ENCODE assay signal across 16 cellular contexts in the genomic region with DNA sequence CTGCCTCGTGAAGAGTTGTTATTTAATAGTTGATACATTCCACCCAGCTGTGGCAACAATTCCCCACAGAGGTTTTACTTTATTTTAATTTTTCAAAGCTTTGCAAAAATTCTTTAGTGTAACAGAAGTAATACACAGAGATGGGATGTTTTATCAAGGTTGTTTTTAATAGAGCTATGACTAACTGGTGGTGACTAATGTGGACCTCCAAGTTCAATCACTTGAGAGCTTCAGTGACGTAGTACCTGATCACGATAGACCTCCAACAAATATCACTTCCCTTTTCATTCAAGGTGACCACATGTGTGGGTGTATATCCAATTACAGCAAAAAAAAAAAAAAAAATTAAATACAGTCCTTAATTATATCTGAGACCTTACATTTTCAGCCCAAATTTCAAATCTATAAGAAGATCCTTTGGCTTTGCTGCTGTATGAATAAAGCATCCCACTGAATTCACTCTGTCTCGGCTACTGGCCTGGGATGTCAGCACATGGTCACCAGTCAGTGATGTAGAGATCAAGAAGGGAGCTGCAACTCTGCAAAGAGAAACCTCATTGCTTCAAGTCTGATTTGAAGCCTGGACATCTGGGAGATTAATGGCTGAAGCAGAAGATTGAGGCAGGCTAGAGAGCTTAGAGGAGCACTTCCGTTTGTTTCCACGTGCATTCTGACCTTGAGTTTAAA.
DNase-seq lines count a peak whose midpoint lies in the region; ATAC-seq and TF ChIP-seq lines count a peak whose summit lies in the region.
"Had no signal": no experiment of that assay in that cellular context is flagged by ENCODE, and none has a peak within 500 bp of the region (broad histone marks: within the 10 kb centered on the region; RNA-seq: fewer than 3 reads in every experiment).

No MANE protein-coding gene starts in this region.

- peak; percentile 8 for DNase-seq in NCI-H82 (lab: John Stamatoyannopoulos, UW)
- no peak for DNase-seq in NCI-H82 treated with DMSO at 0.1 percent for 48 hours (lab: John Stamatoyannopoulos, UW; ENCODE audit: unreplicated experiment)
- peak; percentile 89 for DNase-seq in brain microvascular endothelial cell
- no peak for DNase-seq in stimulated activated naive B cell treated with anti-CD40 and anti-IgM and Interleukin-4, amounts not matched to agents 10 μg/mL and 1 μg/mL and 100 μg/mL, for 72 hours
- no peak for DNase-seq in NCI-H2107 treated with DMSO at 0.1 percent for 48 hours (lab: John Stamatoyannopoulos, UW; ENCODE audit: unreplicated experiment)
- DNase-seq in NK-92 (lab: John Stamatoyannopoulos, UW; ENCODE audit: unreplicated experiment) = no peak
- no peak for DNase-seq in glutamatergic neuron
- DNase-seq: 8988T; activated CD8-positive, alpha-beta memory T cell treated with anti-CD3 and anti-CD28 coated beads, Interleukin-2, amount 50 U/mL, for 48 hours; amygdala; DND-41; immature natural killer cell; NCI-H2107; PC-9; T-helper 9 cell had no signal

- in situ Hi-C loops in brain microvascular endothelial cell (cut with HindIII; ENCODE audit: low pct_ligation_motif_present, low sequenced_read_pairs) = no loop called here

- peaks cover 16 to 18% of the 10 kb centered on the region in 2 donors for H3K27me3 Mint-ChIP-seq in stimulated activated naive B cell treated with anti-CD40 and anti-IgM and Interleukin-4, amounts not matched to agents 10 μg/mL and 1 μg/mL and 100 μg/mL, for 72 hours
- H3K27me3 Mint-ChIP-seq in glutamatergic neuron (ENCODE audit: unreplicated experiment) = peaks cover 2% of the 10 kb centered on the region

- no peak overlapping the region for H3K27ac Mint-ChIP-seq in stimulated activated naive B cell treated with anti-CD40 and anti-IgM and Interleukin-4, amounts not matched to agents 10 μg/mL and 1 μg/mL and 100 μg/mL, for 72 hours
- H3K27ac Mint-ChIP-seq in glutamatergic neuron (ENCODE audit: unreplicated experiment) = no peak overlapping the region
- H3K27ac Mint-ChIP-seq: immature natural killer cell had no signal

- H3K27me3 ChIP-seq in brain microvascular endothelial cell (replicated peaks) = no peaks in the 10 kb centered on the region

- no peaks in the 10 kb centered on the region for H3K36me3 Mint-ChIP-seq in stimulated activated naive B cell treated with anti-CD40 and anti-IgM and Interleukin-4, amounts not matched to agents 10 μg/mL and 1 μg/mL and 100 μg/mL, for 72 hours
- H3K36me3 Mint-ChIP-seq in glutamatergic neuron (ENCODE audit: unreplicated experiment) = no peaks in the 10 kb centered on the region
- H3K36me3 Mint-ChIP-seq: immature natural killer cell had no signal

- H3K27ac ChIP-seq in brain microvascular endothelial cell = peak overlapping the region; percentile 23
- H3K27ac ChIP-seq: PC-9 had no signal

- H3K9me3 Mint-ChIP-seq in stimulated activated naive B cell treated with anti-CD40 and anti-IgM and Interleukin-4, amounts not matched to agents 10 μg/mL and 1 μg/mL and 100 μg/mL, for 72 hours = no peaks in the 10 kb centered on the region
- H3K9me3 Mint-ChIP-seq in glutamatergic neuron (ENCODE audit: unreplicated experiment) = peaks cover 1% of the 10 kb centered on the region

- TF ChIP-seq CTCF in brain microvascular endothelial cell (IDR thresholded peaks at IDR 0.05; ENCODE audit: low read depth, low read length, missing control alignments) = no peak
- TF ChIP-seq CTCF in glutamatergic neuron (IDR thresholded peaks at IDR 0.05; ENCODE audit: partially characterized antibody, unreplicated experiment) = no peak

- peaks cover 6% of the 10 kb centered on the region in 2 donors for H3K4me1 Mint-ChIP-seq in stimulated activated naive B cell treated with anti-CD40 and anti-IgM and Interleukin-4, amounts not matched to agents 10 μg/mL and 1 μg/mL and 100 μg/mL, for 72 hours
- no peaks in the 10 kb centered on the region for H3K4me1 Mint-ChIP-seq in glutamatergic neuron (ENCODE audit: low read depth, unreplicated experiment)
- H3K4me1 Mint-ChIP-seq: immature natural killer cell had no signal

- peak; percentile 64 for ATAC-seq in HG03520 (IDR thresholded peaks at IDR 0.05; ENCODE audit: unreplicated experiment)
- ATAC-seq in stimulated activated naive B cell treated with anti-CD40 and anti-IgM and Interleukin-4, amounts not matched to agents 10 μg/mL and 1 μg/mL and 100 μg/mL, for 72 hours (replicated peaks) = peak; percentile 67 to 72

- no peak overlapping the region for H3K4me3 ChIP-seq in brain microvascular endothelial cell (ENCODE audit: low read depth, low read length)
- H3K4me3 ChIP-seq: PC-9 had no signal

- no peaks in the 10 kb centered on the region for H3K36me3 ChIP-seq in brain microvascular endothelial cell (replicated peaks)

- H3K4me3 Mint-ChIP-seq in stimulated activated naive B cell treated with anti-CD40 and anti-IgM and Interleukin-4, amounts not matched to agents 10 μg/mL and 1 μg/mL and 100 μg/mL, for 72 hours = no peak overlapping the region
- no peak overlapping the region for H3K4me3 Mint-ChIP-seq in glutamatergic neuron (ENCODE audit: unreplicated experiment)
- H3K4me3 Mint-ChIP-seq: immature natural killer cell had no signal

Comparison
In these comparisons a context has a peak if more than half of its experiments do, and no peak if none do; other contexts are left out.
1. DNase-seq: peak in NCI-H82 (single experiment) and brain microvascular endothelial cell (single experiment); none in NCI-H82 treated with DMSO at 0.1 percent for 48 hours (single experiment), stimulated activated naive B cell treated with anti-CD40 and anti-IgM and Interleukin-4, amounts not matched to agents 10 μg/mL and 1 μg/mL and 100 μg/mL, for 72 hours (single experiment), NCI-H2107 treated with DMSO at 0.1 percent for 48 hours (single experiment), NK-92 (single experiment) and glutamatergic neuron (single experiment).